In genomic region chr7:24951441-24951840, GRCh38 we compare ENCODE assay signal across 28 cellular contexts.
"Had no signal": no experiment of that assay in that cellular context is flagged by ENCODE, and none has a peak within 500 bp of the region (broad histone marks: within the 10 kb centered on the region; RNA-seq: fewer than 3 reads in every experiment).

No MANE protein-coding gene starts in this region.

- H3K4me3 ChIP-seq: coronary artery, heart right ventricle, lower lobe of right lung, sigmoid colon, smooth muscle cell, testis, uterus had no signal

- H3K27me3 Mint-ChIP-seq: activated CD4-positive, alpha-beta T cell treated with anti-CD3 and anti-CD28 coated beads for 36 hours; activated T-cell treated with anti-CD3 and anti-CD28 coated beads, Interleukin-2, amount 50 U/mL, for 24 hours; naive B cell had no signal

- H3K9me3 Mint-ChIP-seq: activated naive CD4-positive, alpha-beta T cell treated with anti-CD3 and anti-CD28 coated beads for 36 hours; activated T-helper 2 cell treated with anti-CD3 and anti-CD28 coated beads, Interferon-gamma antibody, Interleukin-2, Interleukin-4, amounts not matched to agents 10 μg/mL and 5 μg/mL and 100 μg/mL, durations not matched to agents 14 hours and 24 hours and 36 hours; endodermal cell had no signal

- H3K27ac ChIP-seq: coronary artery, epithelial cell of prostate, lower lobe of right lung, sigmoid colon, testis, uterus had no signal

- H3K4me3 Mint-ChIP-seq: activated CD4-positive, alpha-beta T cell treated with anti-CD3 and anti-CD28 coated beads for 36 hours; activated naive CD4-positive, alpha-beta T cell treated with anti-CD3 and anti-CD28 coated beads for 36 hours; activated T-cell treated with anti-CD3 and anti-CD28 coated beads, Interleukin-2, amount 50 U/mL, for 24 hours; endodermal cell; WTC11 had no signal

- H3K4me2 ChIP-seq: smooth muscle cell had no signal

- H3K36me3 ChIP-seq: heart right ventricle, lower lobe of right lung, sigmoid colon, uterus had no signal

- FAIRE-seq: kidney, TTC549 had no signal

- DNase-seq: activated CD4-positive, alpha-beta T cell treated with anti-CD3 and anti-CD28 coated beads for 36 hours; activated CD4-positive, alpha-beta T cell treated with anti-CD3 and anti-CD28 coated beads, Interleukin-2, amount 50 U/mL, for 4 hours; activated CD8-positive, alpha-beta memory T cell treated with anti-CD3 and anti-CD28 coated beads for 24 hours; activated CD8-positive, alpha-beta memory T cell treated with anti-CD3 and anti-CD28 coated beads, Interleukin-2, amount 50 U/mL, for 4 hours; activated naive CD4-positive, alpha-beta T cell treated with anti-CD3 and anti-CD28 coated beads for 36 hours; activated T-cell treated with anti-CD3 and anti-CD28 coated beads, Interleukin-2, amount 50 U/mL, for 24 hours; amygdala; cerebellar nuclear complex; endodermal cell; heart right ventricle; kidney; lower lobe of right lung; naive B cell; nucleus accumbens; posterior cingulate gyrus; retina; sigmoid colon; stimulated activated CD4-positive, alpha-beta T cell treated with anti-CD3 and anti-CD28 coated beads, Interleukin-15, amount 100 ng/mL, for 24 hours; stimulated activated naive CD4-positive, alpha-beta T cell; testis; trophoblast cell; uterus had no signal

- H3K36me3 Mint-ChIP-seq: WTC11 had no signal

- H3K27ac Mint-ChIP-seq: activated CD4-positive, alpha-beta T cell treated with anti-CD3 and anti-CD28 coated beads for 36 hours; activated naive CD4-positive, alpha-beta T cell treated with anti-CD3 and anti-CD28 coated beads for 36 hours; activated T-cell treated with anti-CD3 and anti-CD28 coated beads, Interleukin-2, amount 50 U/mL, for 24 hours; activated T-helper 2 cell treated with anti-CD3 and anti-CD28 coated beads, Interferon-gamma antibody, Interleukin-2, Interleukin-4, amounts not matched to agents 10 μg/mL and 5 μg/mL and 100 μg/mL, durations not matched to agents 14 hours and 24 hours and 36 hours; endodermal cell; WTC11 had no signal

- H3K27me3 ChIP-seq: heart right ventricle, sigmoid colon, testis, uterus had no signal

- H3K4me1 ChIP-seq: heart right ventricle, lower lobe of right lung, sigmoid colon, testis, uterus had no signal

- H3K9me3 ChIP-seq: heart right ventricle, lower lobe of right lung, testis, uterus had no signal
